In the genomic region with DNA sequence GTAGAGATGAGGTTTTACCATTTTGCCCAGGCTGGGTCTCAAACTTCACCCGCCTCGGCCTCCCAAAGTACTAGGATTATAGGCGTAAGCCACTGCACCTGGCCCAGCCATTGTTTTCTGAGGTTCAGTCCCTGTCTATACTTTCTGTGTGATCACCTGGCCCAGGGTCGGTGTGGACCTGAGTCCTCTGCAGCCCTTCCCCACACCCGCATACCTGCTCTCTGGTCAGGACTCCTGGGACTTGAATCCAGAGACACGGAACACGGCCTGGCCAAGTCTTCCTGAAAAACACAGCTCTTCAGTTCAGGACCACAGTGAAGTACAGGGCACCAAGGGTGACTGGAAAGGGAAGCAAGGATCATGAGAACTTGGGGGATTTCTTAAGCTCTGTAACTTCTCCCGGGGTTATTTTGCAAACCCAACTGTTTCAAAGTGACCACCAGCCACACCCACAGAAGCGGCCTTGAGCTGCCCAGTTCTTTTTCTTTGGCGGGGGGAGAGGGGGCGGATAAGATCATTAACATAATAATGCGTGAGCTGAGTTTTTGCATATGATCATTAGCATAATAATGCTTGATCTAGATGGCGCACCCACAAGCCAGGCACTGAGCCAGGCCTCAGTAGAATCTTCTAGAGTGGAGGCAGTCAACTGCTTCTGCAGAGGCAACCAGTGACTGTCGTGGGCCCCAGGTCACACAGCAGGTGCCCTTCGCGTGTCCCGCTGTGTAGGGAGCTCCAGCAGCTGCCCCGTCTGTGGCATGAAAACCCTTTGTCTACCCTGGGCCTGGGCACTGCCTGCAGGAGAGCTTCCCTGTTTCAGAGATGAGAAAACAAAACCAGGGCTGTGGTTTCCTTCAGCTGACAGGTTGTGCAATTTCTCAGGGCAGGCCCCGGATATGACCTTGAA, we compare ENCODE assay signal across 8 cellular contexts. TPM values are rescaled to one million over a fixed set of nuclear protein-coding genes. Genes with fewer than 3 reads are reported as not detected.
DNase-seq lines count a peak whose midpoint lies in the region; TF ChIP-seq lines count a peak whose summit lies in the region.

No MANE protein-coding gene starts in this region.

- H3K36me3 ChIP-seq in BLaER1, result peaks cover 5% of the 10 kb centered on the region

- H3K4me2 ChIP-seq in BLaER1, result peak overlapping the region; percentile 97

- H3K4me1 ChIP-seq in BLaER1, result peaks cover 85% of the 10 kb centered on the region

- peak overlapping the region; percentile 100 for H3K9ac ChIP-seq in BLaER1

- TF ChIP-seq CTCF in VCaP (conservative IDR thresholded peaks at IDR 0.05), result no peak

- H3K9me3 ChIP-seq in BLaER1, result no peaks in the 10 kb centered on the region

- DNase-seq in HUDEP-2 (lab: John Stamatoyannopoulos, UW; ENCODE audit: unreplicated experiment in 76 of 76) (peak in 68 of 76 experiments; percentile 11 to 72 (median 43)), mucosa of gallbladder (ENCODE audit: low spot score) (peak; percentile 67), NCI-H187 (lab: John Stamatoyannopoulos, UW) (no peak)

- no peaks in the 10 kb centered on the region for H3K27me3 ChIP-seq in BLaER1

- peak overlapping the region; percentile 100 for H3K27ac ChIP-seq in BLaER1
- peak overlapping the region; percentile 100 for H3K27ac ChIP-seq in VCaP
- peak overlapping the region; percentile 61 for H3K27ac ChIP-seq in temporal lobe (ENCODE audit: low read depth, low read length)

- H3K27me3 Mint-ChIP-seq in dendritic cell treated with granulocyte-macrophage colony-stimulating factor and Interleukin-4, amounts not matched to agents 40 ng/mL and 50 ng/mL, for 4 days, result no peaks in the 10 kb centered on the region

- peaks cover 76% of the 10 kb centered on the region for H3K4me1 Mint-ChIP-seq in dendritic cell treated with granulocyte-macrophage colony-stimulating factor and Interleukin-4, amounts not matched to agents 40 ng/mL and 50 ng/mL, for 4 days (ENCODE audit: low read depth)

- H3K9me3 Mint-ChIP-seq in dendritic cell treated with granulocyte-macrophage colony-stimulating factor and Interleukin-4, amounts not matched to agents 40 ng/mL and 50 ng/mL, for 4 days, result no peaks in the 10 kb centered on the region

- peak overlapping the region; percentile 84 for H3K4me3 Mint-ChIP-seq in dendritic cell treated with granulocyte-macrophage colony-stimulating factor and Interleukin-4, amounts not matched to agents 40 ng/mL and 50 ng/mL, for 4 days

- intact Hi-C loops in dendritic cell treated with granulocyte-macrophage colony-stimulating factor and Interleukin-4, amounts not matched to agents 40 ng/mL and 50 ng/mL, for 4 days (cut with micrococcal nuclease), result loop anchor here (5.0 kb wide), 2 partner anchors 107 to 127 kb away; no protein-coding TSS in a partner anchor

- TF ChIP-seq POLR2A in GM19099 (IDR thresholded peaks at IDR 0.05; ENCODE audit: extremely low read depth, insufficient read length, low read depth), result peak; percentile 33

- H3K36me3 Mint-ChIP-seq in dendritic cell treated with granulocyte-macrophage colony-stimulating factor and Interleukin-4, amounts not matched to agents 40 ng/mL and 50 ng/mL, for 4 days (ENCODE audit: low read depth), result peaks cover 47% of the 10 kb centered on the region

- H4K20me1 ChIP-seq in BLaER1, result peaks cover 54% of the 10 kb centered on the region

- peak overlapping the region; percentile 100; the same call in 1 of the 2 replicates for H3K4me3 ChIP-seq in BLaER1

- H3K27ac Mint-ChIP-seq in dendritic cell treated with granulocyte-macrophage colony-stimulating factor and Interleukin-4, amounts not matched to agents 40 ng/mL and 50 ng/mL, for 4 days, result peak overlapping the region; percentile 96

RNA-seq across cellular contexts. Expression of gene NADK, which starts 1.7 kb away (rescaled TPM):
- 98.4 TPM for total RNA-seq in mucosa of gallbladder
- total RNA-seq in temporal lobe, result 25.1 TPM

RNA-seq across cellular contexts. Expression of gene CDK11A, which starts 55.8 kb away (rescaled TPM):
- total RNA-seq in mucosa of gallbladder (31.5 TPM), temporal lobe (10.3 TPM)

Comparison
In these comparisons a context has a peak if more than half of its experiments do, and no peak if none do; other contexts are left out.
1. DNase-seq: peak in HUDEP-2 (68 of 76) and mucosa of gallbladder (single experiment); none in NCI-H187 (0 of 2).
2. Peak in every context shown above with its lines, with median percentiles within 50 percentile points of each other: H3K27ac ChIP-seq.